8 cellular contexts compared by ENCODE assay signal in genomic region chr12:57216931-57217871, GRCh38. TPM values are rescaled to one million over a fixed set of nuclear protein-coding genes. Genes with fewer than 3 reads are reported as not detected.
A peak's percentile ranks its signal among the peaks of the same experiment; 100 is the strongest.
DNase-seq lines count a peak whose midpoint lies in the region; ATAC-seq and TF ChIP-seq lines count a peak whose summit lies in the region.

No MANE protein-coding gene starts in this region.

- H3K4me3 Mint-ChIP-seq in CD8-positive, alpha-beta T cell = peak overlapping the region; percentile 82

- no peak for TF ChIP-seq CTCF in CD8-positive, alpha-beta T cell (IDR thresholded peaks at IDR 0.05)
- no peak for TF ChIP-seq CTCF in lower leg skin (IDR thresholded peaks at IDR 0.05)

- peak overlapping the region; percentile 43 for H3K4me3 ChIP-seq in CD8-positive, alpha-beta T cell (ENCODE audit: low read depth, low read length)
- H3K4me3 ChIP-seq in HUES6 (ENCODE audit: low read depth, low read length) (peak overlapping the region; percentile 63), lower leg skin (ENCODE audit: low read depth, poor library complexity, severe bottlenecking) (peak overlapping the region; percentile 31)

- peak overlapping the region; percentile 60 for H3K27ac Mint-ChIP-seq in CD8-positive, alpha-beta T cell

- DNase-seq in CD8-positive, alpha-beta T cell = peak in 4 of 7 experiments; percentile 31 to 69 (median 54)
- DNase-seq in activated gamma-delta T cell treated with Interleukin-2 at 50 U/mL for 16 hours = peak; percentile 41
- DNase-seq in lower leg skin (ENCODE audit: low spot score in 2 of 2) = no peak

- intact Hi-C loops in CD8-positive, alpha-beta T cell (cut with DNase I, micrococcal nuclease) = no loop called here
- intact Hi-C loops in lower leg skin (cut with DNase I; ENCODE audit: low total_unique reads) = no loop called here

- peaks cover 72% of the 10 kb centered on the region for H3K27me3 Mint-ChIP-seq in CD8-positive, alpha-beta T cell (ENCODE audit: low read depth)

- H3K4me1 ChIP-seq in CD8-positive, alpha-beta T cell (ENCODE audit: insufficient read depth, low read length) = peaks cover 58% of the 10 kb centered on the region
- H3K4me1 ChIP-seq in HUES6 (ENCODE audit: control insufficient read depth, insufficient read depth, low read length) = peaks cover 62% of the 10 kb centered on the region

- no peaks in the 10 kb centered on the region for H3K9me3 ChIP-seq in CD8-positive, alpha-beta T cell (ENCODE audit: low read length)
- H3K9me3 ChIP-seq in HUES6 (ENCODE audit: control insufficient read depth, insufficient read depth, low read depth, low read length) = no peaks in the 10 kb centered on the region

- 6 to 7% methylated on average over 32 to 35 of the region's 61 CpGs for WGBS in lower leg skin, 2 donors

- H3K27me3 ChIP-seq in CD8-positive, alpha-beta T cell (ENCODE audit: insufficient read depth, low read length) = peaks cover 72% of the 10 kb centered on the region
- H3K27me3 ChIP-seq in HUES6 (ENCODE audit: control insufficient read depth, insufficient read depth, low read length) = peaks cover 87% of the 10 kb centered on the region

- no peaks in the 10 kb centered on the region for H3K36me3 ChIP-seq in CD8-positive, alpha-beta T cell (ENCODE audit: insufficient read depth, low read length)
- peaks cover 6% of the 10 kb centered on the region for H3K36me3 ChIP-seq in HUES6 (ENCODE audit: control insufficient read depth, insufficient read depth, low read length)

- peaks cover 54% of the 10 kb centered on the region for H3K4me1 Mint-ChIP-seq in CD8-positive, alpha-beta T cell (ENCODE audit: low read depth)

- H3K9me3 Mint-ChIP-seq in CD8-positive, alpha-beta T cell = no peaks in the 10 kb centered on the region

- CTCF ChIA-PET in CD8-positive, alpha-beta T cell (lab: Charles Lee) = interaction anchor here (1.0 to 5.3 kb wide), 6 partner anchors 8 to 461 kb away, joined by 3 to 102 read pairs (median 18); partner anchors contain the start of gene SHMT2

- POLR2A ChIA-PET in CD8-positive, alpha-beta T cell (lab: Charles Lee) = interaction anchor here (0.7 to 4.8 kb wide), 3 partner anchors 12 to 26 kb away, joined by 3 to 22 read pairs (median 5); partner anchors contain the start of gene SHMT2

- no peak overlapping the region for H3K9ac ChIP-seq in HUES6 (ENCODE audit: low read length)

- TF ChIP-seq POLR2A in lower leg skin (IDR thresholded peaks at IDR 0.05) = no peak

- H3K27ac ChIP-seq in CD8-positive, alpha-beta T cell (ENCODE audit: low read depth, low read length) = no peak overlapping the region
- H3K27ac ChIP-seq in HUES6 (ENCODE audit: low read depth, low read length) = no peak overlapping the region

- no peaks in the 10 kb centered on the region for H3K36me3 Mint-ChIP-seq in CD8-positive, alpha-beta T cell

- ATAC-seq in CD8-positive, alpha-beta T cell = peak; percentile 37
- no peak for ATAC-seq in GM19035 (IDR thresholded peaks at IDR 0.05; ENCODE audit: unreplicated experiment)
- ATAC-seq in HG02642 (IDR thresholded peaks at IDR 0.05; ENCODE audit: poor library complexity, unreplicated experiment) = no peak
- ATAC-seq in HG03280 (IDR thresholded peaks at IDR 0.05; ENCODE audit: unreplicated experiment) = no peak
- no peak for ATAC-seq in GM21367 (IDR thresholded peaks at IDR 0.05; ENCODE audit: unreplicated experiment)

RNA-seq across cellular contexts. Expression of gene NXPH4, which starts 0.6 kb away (rescaled TPM):
- total RNA-seq in CD8-positive, alpha-beta T cell = 1 to 10 TPM; 1.4 to 1.7 TPM
- total RNA-seq in lower leg skin = 10 to 100 TPM; 18.4 to 21.3 (median 19.9) TPM

RNA-seq across cellular contexts. Expression of gene SHMT2, which starts 12.3 kb away (rescaled TPM):
- total RNA-seq in CD8-positive, alpha-beta T cell = 10 to 100 TPM; 14.2 to 18.6 TPM
- total RNA-seq in lower leg skin = 10 to 100 TPM; 62.4 to 71.8 (median 67.4) TPM

RNA-seq across cellular contexts. Expression of gene STAC3, which starts 33.8 kb away (rescaled TPM):
- total RNA-seq in CD8-positive, alpha-beta T cell = 1 to 10 TPM in 1 of 2 experiments, under 1 TPM in 1; 0.54 to 1.5 TPM
- total RNA-seq in lower leg skin = 1 to 10 TPM in 2 of 4 donors, under 1 TPM in 2; 0.71 to 3.8 (median 1.5) TPM

Comparison
In these comparisons a context has a peak if more than half of its experiments do, and no peak if none do; other contexts are left out.
1. DNase-seq: peak in CD8-positive, alpha-beta T cell (4 of 7) and activated gamma-delta T cell treated with Interleukin-2 at 50 U/mL for 16 hours (single experiment); none in lower leg skin (0 of 2).
2. RNA of gene NXPH4, which starts 0.6 kb away (total RNA-seq): 18.4 to 21.3 TPM in lower leg skin; 1.4 to 1.7 TPM in CD8-positive, alpha-beta T cell; every median in the first group is over 4 times any median in the second.
3. Peak in every context shown above with its lines, with median percentiles within 50 percentile points of each other: H3K4me3 ChIP-seq.